17 cellular contexts compared by ENCODE assay signal in the genomic region with DNA sequence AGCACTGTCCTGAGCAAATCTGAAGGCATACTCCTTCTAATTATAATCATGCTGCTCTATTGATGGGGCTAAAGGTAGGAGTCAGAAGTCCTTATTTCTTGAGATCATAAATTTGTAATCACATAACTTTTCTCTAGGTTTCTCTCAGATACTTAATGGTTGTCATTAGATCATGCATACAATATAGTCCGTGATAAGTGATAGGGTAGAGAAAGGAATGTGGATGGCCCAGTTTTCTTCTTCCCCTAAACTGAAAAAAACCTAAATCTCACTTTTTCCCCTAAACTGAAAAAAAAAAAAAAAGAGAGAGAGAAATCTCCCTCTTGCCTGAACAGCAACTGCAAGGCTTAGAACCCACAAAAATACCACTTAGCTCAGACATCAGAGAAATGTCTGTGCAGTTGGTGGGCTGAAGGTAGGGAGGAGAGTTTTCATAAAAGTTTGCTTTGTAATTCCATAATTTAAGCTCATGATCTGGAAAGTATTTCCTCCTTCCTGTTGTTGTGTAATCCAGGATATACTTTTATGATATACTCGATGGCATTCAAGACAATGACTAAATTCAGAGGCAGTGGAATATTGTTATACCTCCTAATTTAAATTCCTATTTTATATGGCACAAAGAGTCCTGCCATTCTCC.
DNase-seq lines count a peak whose midpoint lies in the region; ATAC-seq, FAIRE-seq and TF ChIP-seq lines count a peak whose summit lies in the region.
"Had no signal": no experiment of that assay in that cellular context is flagged by ENCODE, and none has a peak within 500 bp of the region (broad histone marks: within the 10 kb centered on the region; RNA-seq: fewer than 3 reads in every experiment).

No MANE protein-coding gene starts in this region.

- H3K27me3 Mint-ChIP-seq in Calu3 (ENCODE audit: unreplicated experiment) (no peaks in the 10 kb centered on the region), mesothelial cell of epicardium (ENCODE audit: low read depth) (no peaks in the 10 kb centered on the region), WTC11 (ENCODE audit: low read depth) (no peaks in the 10 kb centered on the region)
- H3K27me3 Mint-ChIP-seq: activated CD4-positive, alpha-beta memory T cell treated with anti-CD3 and anti-CD28 coated beads for 36 hours; dendritic cell treated with granulocyte-macrophage colony-stimulating factor and Interleukin-4, amounts not matched to agents 40 ng/mL and 50 ng/mL, for 4 days had no signal

- H3K79me2 ChIP-seq in PC-3 (ENCODE audit: low read length) = no peaks in the 10 kb centered on the region

- ATAC-seq in PC-3 = no peak; the same call in 1 of the 2 replicates
- ATAC-seq in gastrocnemius medialis = no peak
- no peak for ATAC-seq in WTC11

- intact Hi-C loops in Calu3 (cut with micrococcal nuclease; ENCODE audit: unreplicated experiment) (loop anchor here (2.0 kb wide), 1 partner anchor 25 kb away; no protein-coding TSS in a partner anchor), PC-3 (cut with micrococcal nuclease) (no loop called here), gastrocnemius medialis (cut with DNase I; ENCODE audit: low total_unique reads) (no loop called here)

- H3K4me3 Mint-ChIP-seq in Calu3 (ENCODE audit: low read depth, unreplicated experiment) (peak overlapping the region; percentile 18), mesothelial cell of epicardium (no peak overlapping the region), WTC11 (no peak overlapping the region)
- H3K4me3 Mint-ChIP-seq: activated CD4-positive, alpha-beta memory T cell treated with anti-CD3 and anti-CD28 coated beads for 36 hours; dendritic cell treated with granulocyte-macrophage colony-stimulating factor and Interleukin-4, amounts not matched to agents 40 ng/mL and 50 ng/mL, for 4 days had no signal

- H3K4me1 ChIP-seq in PC-3 (ENCODE audit: insufficient read depth, low read length) (peaks cover 38% of the 10 kb centered on the region), gastrocnemius medialis (peaks cover 0 to 5% of the 10 kb centered on the region in 2 donors)

- TF ChIP-seq POLR2A in gastrocnemius medialis (IDR thresholded peaks at IDR 0.05) = no peak

- H3K4me3 ChIP-seq in PC-3 (ENCODE audit: low read length) (no peak overlapping the region), gastrocnemius medialis (no peak overlapping the region)
- H3K4me3 ChIP-seq: right lobe of liver, upper lobe of left lung had no signal

- H3K4me1 Mint-ChIP-seq in Calu3 (ENCODE audit: low read depth, unreplicated experiment) (peaks cover 79% of the 10 kb centered on the region), mesothelial cell of epicardium (peaks cover 54% of the 10 kb centered on the region), WTC11 (peaks cover 5% of the 10 kb centered on the region)

- H3K9me3 Mint-ChIP-seq in Calu3 (ENCODE audit: low read depth, unreplicated experiment) (peaks cover 2% of the 10 kb centered on the region), mesothelial cell of epicardium (peaks cover 7% of the 10 kb centered on the region), WTC11 (peaks cover 5% of the 10 kb centered on the region; the same call in 1 of the 2 replicates)
- H3K9me3 Mint-ChIP-seq: activated CD4-positive, alpha-beta memory T cell treated with anti-CD3 and anti-CD28 coated beads for 36 hours; dendritic cell treated with granulocyte-macrophage colony-stimulating factor and Interleukin-4, amounts not matched to agents 40 ng/mL and 50 ng/mL, for 4 days had no signal

- TF ChIP-seq CTCF in Calu3 (IDR thresholded peaks at IDR 0.05; ENCODE audit: unreplicated experiment) = no peak
- no peak for TF ChIP-seq CTCF in PC-3 (conservative IDR thresholded peaks at IDR 0.05; ENCODE audit: low read depth, low read length)
- no peak for TF ChIP-seq CTCF in mesothelial cell of epicardium (IDR thresholded peaks at IDR 0.05; ENCODE audit: unreplicated experiment)
- no peak for TF ChIP-seq CTCF in gastrocnemius medialis (IDR thresholded peaks at IDR 0.05 in 4 of 5, conservative IDR thresholded peaks at IDR 0.05 in 1 of 5)
- TF ChIP-seq CTCF in WTC11 (IDR thresholded peaks at IDR 0.05) = no peak

- in situ Hi-C loops in gastrocnemius medialis (cut with MboI; ENCODE audit: low sequenced_read_pairs in 4 of 4) = no loop called here

- FAIRE-seq in colon (lab: Jason Lieb, UNC) = peak; percentile 73
- FAIRE-seq: TTC549 had no signal

- no peaks in the 10 kb centered on the region for H3K9me2 ChIP-seq in PC-3 (replicated peaks; ENCODE audit: low read length)

- BruUV-seq in Calu3 (replicated peaks; lab: Mats Ljungman, UMichigan) (TSS peak; percentile 87), PC-3 (replicated peaks; lab: Mats Ljungman, UMichigan) (no TSS peak)

- H4K20me1 ChIP-seq in PC-3 (ENCODE audit: low read length) = no peaks in the 10 kb centered on the region

- H3K36me3 Mint-ChIP-seq in Calu3 (ENCODE audit: insufficient read depth, unreplicated experiment) (peaks cover 19% of the 10 kb centered on the region), mesothelial cell of epicardium (no peaks in the 10 kb centered on the region), WTC11 (no peaks in the 10 kb centered on the region)
- H3K36me3 Mint-ChIP-seq: activated CD4-positive, alpha-beta memory T cell treated with anti-CD3 and anti-CD28 coated beads for 36 hours had no signal

- peak overlapping the region; percentile 59 for H3K4me2 ChIP-seq in PC-3 (ENCODE audit: low read length)

- H2AFZ ChIP-seq in PC-3 (ENCODE audit: low read length) = peak overlapping the region; percentile 19; the same call in 1 of the 2 replicates

- CTCF ChIA-PET in Calu3 (lab: Charles Lee) (interaction anchor here (0.7 to 1.9 kb wide), 6 partner anchors 9 to 38 kb away, joined by 3 to 6 read pairs (median 4); no protein-coding TSS in a partner anchor), PC-3 (lab: Charles Lee) (interaction anchor here (0.7 kb wide), 2 partner anchors 46 to 74 kb away, joined by 4 to 6 read pairs; no protein-coding TSS in a partner anchor), WTC11 (lab: Charles Lee) (no interaction called here)

- no peaks in the 10 kb centered on the region for H3K27me3 ChIP-seq in PC-3 (ENCODE audit: low read length)
- H3K27me3 ChIP-seq in gastrocnemius medialis = no peaks in the 10 kb centered on the region
- H3K27me3 ChIP-seq: right lobe of liver, upper lobe of left lung had no signal

- peak overlapping the region; percentile 66 for H3K9ac ChIP-seq in PC-3 (ENCODE audit: low read length)

- POLR2A ChIA-PET in PC-3 (lab: Charles Lee; ENCODE audit: unreplicated experiment) (no interaction called here), WTC11 (lab: Charles Lee) (interaction anchor here (0.7 kb wide), 1 partner anchor 8 kb away, joined by 4 read pairs; no protein-coding TSS in a partner anchor)

- no peak for DNase-seq in Calu3
- DNase-seq in PC-3 = peak; percentile 73
- no peak for DNase-seq in mesothelial cell of epicardium (ENCODE audit: low spot score in 2 of 2, unreplicated experiment in 2 of 2)
- DNase-seq in NCI-H1092 treated with DMSO at 0.1 percent for 48 hours (lab: John Stamatoyannopoulos, UW) = no peak
- no peak for DNase-seq in NCI-H2029 (lab: John Stamatoyannopoulos, UW)
- DNase-seq in gastrocnemius medialis = no peak
- DNase-seq in WTC11 (ENCODE audit: low spot score) = no peak
- DNase-seq: activated CD4-positive, alpha-beta memory T cell treated with anti-CD3 and anti-CD28 coated beads for 36 hours; NCI-H1092; NCI-H2171; occipital lobe; right lobe of liver; stimulated activated CD4-positive, alpha-beta T cell treated with anti-CD3 and anti-CD28 coated beads, Interleukin-4, amount 100 ng/mL, for 4 hours; upper lobe of left lung had no signal

- no peaks in the 10 kb centered on the region for H3K9me3 ChIP-seq in PC-3 (ENCODE audit: low read length)
- H3K9me3 ChIP-seq in gastrocnemius medialis = no peaks in the 10 kb centered on the region
- H3K9me3 ChIP-seq: right lobe of liver, upper lobe of left lung had no signal

- H3K27ac ChIP-seq in PC-3 (ENCODE audit: low read length) = peak overlapping the region; percentile 94
- peak overlapping the region in 1 of 4 donors; percentile 16 for H3K27ac ChIP-seq in gastrocnemius medialis
- H3K27ac ChIP-seq: right lobe of liver had no signal

- no peaks in the 10 kb centered on the region for H3K36me3 ChIP-seq in PC-3 (ENCODE audit: low read depth, low read length)
- H3K36me3 ChIP-seq in gastrocnemius medialis = no peaks in the 10 kb centered on the region
- H3K36me3 ChIP-seq: right lobe of liver, upper lobe of left lung had no signal

- H3F3A ChIP-seq in PC-3 (ENCODE audit: low read length, unreplicated experiment) = peaks cover 6% of the 10 kb centered on the region

- H3K27ac Mint-ChIP-seq in Calu3 (ENCODE audit: unreplicated experiment) (peak overlapping the region; percentile 95), mesothelial cell of epicardium (peak overlapping the region; percentile 53), WTC11 (no peak overlapping the region)
- H3K27ac Mint-ChIP-seq: activated CD4-positive, alpha-beta memory T cell treated with anti-CD3 and anti-CD28 coated beads for 36 hours; dendritic cell treated with granulocyte-macrophage colony-stimulating factor and Interleukin-4, amounts not matched to agents 40 ng/mL and 50 ng/mL, for 4 days had no signal

TF ChIP-seq in WTC11, 78 proteins besides CTCF, POLR2A, EP300 and RAD21 (continues in another document):
- TF ChIP-seq ATF1 (CRISPR knock-in tag; IDR thresholded peaks at IDR 0.05) (no peak), JAZF1 (CRISPR knock-in tag; IDR thresholded peaks at IDR 0.05) (no peak), NR3C1 (CRISPR knock-in tag; conservative IDR thresholded peaks at IDR 0.05; ENCODE audit: low read depth) (no peak), KAT7 (CRISPR knock-in tag; IDR thresholded peaks at IDR 0.05; ENCODE audit: borderline replicate concordance) (no peak), ZNF396 (CRISPR knock-in tag; IDR thresholded peaks at IDR 0.05; ENCODE audit: borderline replicate concordance) (no peak)
- TF ChIP-seq, protein P1, sequence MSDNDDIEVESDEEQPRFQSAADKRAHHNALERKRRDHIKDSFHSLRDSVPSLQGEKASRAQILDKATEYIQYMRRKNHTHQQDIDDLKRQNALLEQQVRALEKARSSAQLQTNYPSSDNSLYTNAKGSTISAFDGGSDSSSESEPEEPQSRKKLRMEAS (CRISPR knock-in tag; IDR thresholded peaks at IDR 0.05) = no peak
